In the genomic region with DNA sequence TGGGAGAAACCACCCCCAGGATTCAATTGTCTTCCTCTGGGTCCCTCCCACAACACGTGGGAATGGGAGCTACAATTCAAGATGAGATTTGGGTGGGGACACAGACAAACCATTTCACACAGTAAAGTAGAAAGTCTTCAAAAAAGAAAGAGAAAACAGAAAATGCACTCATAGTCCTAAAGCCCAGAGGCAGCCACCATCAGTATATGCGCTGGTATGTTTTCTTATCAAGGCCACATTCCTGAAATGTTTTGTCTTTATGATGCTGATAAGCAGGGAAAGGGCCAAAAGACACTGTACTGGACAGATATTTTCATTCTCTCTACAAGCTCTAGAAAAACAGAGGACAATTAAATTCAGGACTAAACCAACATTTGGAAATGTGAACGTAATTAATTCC, we compare ENCODE assay signal across 20 cellular contexts.
"Had no signal": no experiment of that assay in that cellular context is flagged by ENCODE, and none has a peak within 500 bp of the region (broad histone marks: within the 10 kb centered on the region; RNA-seq: fewer than 3 reads in every experiment).

No MANE protein-coding gene starts in this region.

- H3K36me3 Mint-ChIP-seq: activated naive CD4-positive, alpha-beta T cell treated with anti-CD3 and anti-CD28 coated beads, Interleukin-2, amount 50 U/mL, for 72 hours; memory B cell; naive B cell; neural progenitor cell; stimulated activated memory B cell treated with anti-CD40 and anti-IgM and Interleukin-4, amounts not matched to agents 10 μg/mL and 1 μg/mL and 100 μg/mL, for 72 hours had no signal

- H3K27ac ChIP-seq: ascending aorta, neural progenitor cell, sigmoid colon, stomach, suprapubic skin, tibial nerve had no signal

- H3K9me3 ChIP-seq: adrenal gland, ascending aorta, sigmoid colon, stomach, suprapubic skin, tibial nerve had no signal

- DNase-seq: activated T-cell treated with anti-CD3 and anti-CD28 coated beads, Interleukin-2, amount 50 U/mL, for 1 hour; effector CD8-positive, alpha-beta T cell; islet precursor cell; left cardiac atrium; naive B cell; retina; sigmoid colon; stimulated activated CD4-positive, alpha-beta T cell treated with anti-CD3 and anti-CD28 coated beads, Interleukin-15, amount 100 ng/mL, for 24 hours; stomach; T-helper 1 cell had no signal

- H3K4me1 ChIP-seq: adrenal gland, ascending aorta, neural progenitor cell, sigmoid colon, stomach, suprapubic skin, tibial nerve had no signal

- H3K4me3 Mint-ChIP-seq: dendritic cell treated with granulocyte-macrophage colony-stimulating factor and Interleukin-4, amounts not matched to agents 40 ng/mL and 50 ng/mL, for 4 days; memory B cell; naive B cell; neural progenitor cell; stimulated activated memory B cell treated with anti-CD40 and anti-IgM and Interleukin-4, amounts not matched to agents 10 μg/mL and 1 μg/mL and 100 μg/mL, for 72 hours had no signal

- ATAC-seq: activated naive CD4-positive, alpha-beta T cell treated with anti-CD3 and anti-CD28 coated beads, Interleukin-2, amount 50 U/mL, for 72 hours; left cardiac atrium; stimulated activated memory B cell treated with anti-CD40 and anti-IgM and Interleukin-4, amounts not matched to agents 10 μg/mL and 1 μg/mL and 100 μg/mL, for 72 hours had no signal

- H3K9me3 Mint-ChIP-seq: dendritic cell treated with granulocyte-macrophage colony-stimulating factor and Interleukin-4, amounts not matched to agents 40 ng/mL and 50 ng/mL, for 4 days; neural progenitor cell had no signal

- H3K4me1 Mint-ChIP-seq: memory B cell; naive B cell; neural progenitor cell; stimulated activated memory B cell treated with anti-CD40 and anti-IgM and Interleukin-4, amounts not matched to agents 10 μg/mL and 1 μg/mL and 100 μg/mL, for 72 hours had no signal

- H3K27ac Mint-ChIP-seq: activated naive CD4-positive, alpha-beta T cell treated with anti-CD3 and anti-CD28 coated beads, Interleukin-2, amount 50 U/mL, for 72 hours; dendritic cell treated with granulocyte-macrophage colony-stimulating factor and Interleukin-4, amounts not matched to agents 40 ng/mL and 50 ng/mL, for 4 days; memory B cell; naive B cell; neural progenitor cell; stimulated activated memory B cell treated with anti-CD40 and anti-IgM and Interleukin-4, amounts not matched to agents 10 μg/mL and 1 μg/mL and 100 μg/mL, for 72 hours had no signal

- H3K9ac ChIP-seq: neural progenitor cell had no signal

- H3K4me3 ChIP-seq: adrenal gland, ascending aorta, neural progenitor cell, sigmoid colon, smooth muscle cell, stomach, suprapubic skin, tibial nerve had no signal

- H3K36me3 ChIP-seq: adrenal gland, ascending aorta, neural progenitor cell, sigmoid colon, stomach, suprapubic skin, tibial nerve had no signal

- H3K27me3 Mint-ChIP-seq: dendritic cell treated with granulocyte-macrophage colony-stimulating factor and Interleukin-4, amounts not matched to agents 40 ng/mL and 50 ng/mL, for 4 days; memory B cell; naive B cell; stimulated activated memory B cell treated with anti-CD40 and anti-IgM and Interleukin-4, amounts not matched to agents 10 μg/mL and 1 μg/mL and 100 μg/mL, for 72 hours had no signal

- H3K27me3 ChIP-seq: adrenal gland, ascending aorta, neural progenitor cell, sigmoid colon, stomach, suprapubic skin, tibial nerve had no signal
